In the genomic region with DNA sequence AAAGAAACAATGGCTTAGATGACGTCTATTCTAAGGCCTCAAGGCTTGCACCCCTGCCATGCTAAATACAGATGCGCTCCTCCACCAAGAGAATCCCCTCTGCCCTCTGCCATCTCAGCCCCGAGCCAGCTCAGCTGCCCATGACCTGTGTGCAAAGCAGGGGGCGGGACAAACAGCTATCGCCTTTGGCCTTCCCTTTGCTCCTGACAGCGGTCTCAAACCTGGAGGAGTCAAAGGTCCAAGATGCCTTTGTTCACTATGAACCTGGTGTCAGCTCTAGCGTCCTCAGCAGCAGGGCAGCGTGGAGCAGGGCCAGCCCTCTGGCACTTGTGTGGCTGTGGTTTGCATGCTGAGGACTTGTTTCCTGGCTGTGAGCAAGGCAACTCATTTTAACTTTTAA, we compare ENCODE assay signal across 1 cellular context.
A peak's percentile ranks its signal among the peaks of the same experiment; 100 is the strongest.
TF ChIP-seq lines count a peak whose summit lies in the region.

No MANE protein-coding gene starts in this region.

TF ChIP-seq in HepG2, 621 proteins besides CTCF, POLR2A, EP300 and RAD21 (continued from another document and continues in another):
- TF ChIP-seq SRY (CRISPR knock-in tag; IDR thresholded peaks at IDR 0.05) = no peak
- TF ChIP-seq GABPA (IDR thresholded peaks at IDR 0.05; ENCODE audit: low read depth, low read length) = no peak
- no peak for TF ChIP-seq GABPA (CRISPR knock-in tag; IDR thresholded peaks at IDR 0.05; ENCODE audit: low read depth)
- no peak for TF ChIP-seq ZNF768 (CRISPR knock-in tag; IDR thresholded peaks at IDR 0.05)
- TF ChIP-seq ZNF839 (CRISPR knock-in tag; IDR thresholded peaks at IDR 0.05; ENCODE audit: borderline replicate concordance) = no peak
- TF ChIP-seq IKZF4 (CRISPR knock-in tag; IDR thresholded peaks at IDR 0.05; ENCODE audit: borderline replicate concordance, low read depth, not compliant biosample characterization) = no peak
- no peak for TF ChIP-seq ZNF547 (CRISPR knock-in tag; IDR thresholded peaks at IDR 0.05)
- TF ChIP-seq MXD4 (CRISPR knock-in tag; IDR thresholded peaks at IDR 0.05) = no peak
- TF ChIP-seq ZNF329 (CRISPR knock-in tag; IDR thresholded peaks at IDR 0.05; ENCODE audit: low read depth) = no peak
- no peak for TF ChIP-seq SOX13 (IDR thresholded peaks at IDR 0.05)
- peak in 1 of 2 experiments; percentile 69; a peak in 2 of 4 replicates for TF ChIP-seq SOX13 (CRISPR knock-in tag; conservative IDR thresholded peaks at IDR 0.05 in 1 of 2, IDR thresholded peaks at IDR 0.05 in 1 of 2)
- TF ChIP-seq MTA1 (CRISPR knock-in tag; IDR thresholded peaks at IDR 0.05; ENCODE audit: borderline replicate concordance) = peak; percentile 71; the same call in 1 of the 2 replicates
- TF ChIP-seq ZNF510 (CRISPR knock-in tag; IDR thresholded peaks at IDR 0.05; ENCODE audit: low read depth) = no peak
- TF ChIP-seq DNMT1 (CRISPR knock-in tag; IDR thresholded peaks at IDR 0.05) = no peak
- TF ChIP-seq ZNF792 (CRISPR knock-in tag; IDR thresholded peaks at IDR 0.05) = no peak
- TF ChIP-seq, protein P1, sequence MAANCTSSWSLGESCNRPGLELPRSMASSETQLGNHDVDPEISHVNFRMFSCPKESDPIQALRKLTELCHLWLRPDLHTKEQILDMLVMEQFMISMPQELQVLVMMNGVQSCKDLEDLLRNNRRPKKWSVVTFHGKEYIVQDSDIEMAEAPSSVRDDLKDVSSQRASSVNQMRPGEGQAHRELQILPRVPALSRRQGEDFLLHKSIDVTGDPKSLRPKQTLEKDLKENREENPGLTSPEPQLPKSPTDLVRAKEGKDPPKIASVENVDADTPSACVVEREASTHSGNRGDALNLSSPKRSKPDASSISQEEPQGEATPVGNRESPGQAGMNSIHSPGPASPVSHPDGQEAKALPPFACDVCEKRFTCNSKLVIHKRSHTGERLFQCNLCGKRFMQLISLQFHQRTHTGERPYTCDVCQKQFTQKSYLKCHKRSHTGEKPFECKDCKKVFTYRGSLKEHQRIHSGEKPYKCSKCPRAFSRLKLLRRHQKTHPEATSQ (CRISPR knock-in tag; IDR thresholded peaks at IDR 0.05; ENCODE audit: borderline replicate concordance) = no peak
- TF ChIP-seq, protein P2, sequence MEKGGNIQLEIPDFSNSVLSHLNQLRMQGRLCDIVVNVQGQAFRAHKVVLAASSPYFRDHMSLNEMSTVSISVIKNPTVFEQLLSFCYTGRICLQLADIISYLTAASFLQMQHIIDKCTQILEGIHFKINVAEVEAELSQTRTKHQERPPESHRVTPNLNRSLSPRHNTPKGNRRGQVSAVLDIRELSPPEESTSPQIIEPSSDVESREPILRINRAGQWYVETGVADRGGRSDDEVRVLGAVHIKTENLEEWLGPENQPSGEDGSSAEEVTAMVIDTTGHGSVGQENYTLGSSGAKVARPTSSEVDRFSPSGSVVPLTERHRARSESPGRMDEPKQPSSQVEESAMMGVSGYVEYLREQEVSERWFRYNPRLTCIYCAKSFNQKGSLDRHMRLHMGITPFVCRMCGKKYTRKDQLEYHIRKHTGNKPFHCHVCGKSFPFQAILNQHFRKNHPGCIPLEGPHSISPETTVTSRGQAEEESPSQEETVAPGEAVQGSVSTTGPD (CRISPR knock-in tag; IDR thresholded peaks at IDR 0.05) = no peak
- peak; percentile 47 for TF ChIP-seq NR2F6 (IDR thresholded peaks at IDR 0.05)
- peak; percentile 18; the same call in 1 of the 2 replicates for TF ChIP-seq NR2F6 (CRISPR knock-in tag; IDR thresholded peaks at IDR 0.05)
- TF ChIP-seq MTF1 (CRISPR knock-in tag; IDR thresholded peaks at IDR 0.05) = no peak
- TF ChIP-seq REST (IDR thresholded peaks at IDR 0.05; ENCODE audit: borderline replicate concordance in 1 of 2, low read depth in 1 of 2, low read length in 2 of 2) = no peak
- no peak for TF ChIP-seq ZKSCAN5 (CRISPR knock-in tag; IDR thresholded peaks at IDR 0.05)
- TF ChIP-seq HNRNPL (IDR thresholded peaks at IDR 0.05; ENCODE audit: low read depth, low read length) = no peak
- TF ChIP-seq HNRNPUL1 (IDR thresholded peaks at IDR 0.05; ENCODE audit: low read depth, low read length) = no peak
- TF ChIP-seq ZNF460 (CRISPR knock-in tag; IDR thresholded peaks at IDR 0.05; ENCODE audit: borderline replicate concordance) = no peak
- TF ChIP-seq, protein P3, sequence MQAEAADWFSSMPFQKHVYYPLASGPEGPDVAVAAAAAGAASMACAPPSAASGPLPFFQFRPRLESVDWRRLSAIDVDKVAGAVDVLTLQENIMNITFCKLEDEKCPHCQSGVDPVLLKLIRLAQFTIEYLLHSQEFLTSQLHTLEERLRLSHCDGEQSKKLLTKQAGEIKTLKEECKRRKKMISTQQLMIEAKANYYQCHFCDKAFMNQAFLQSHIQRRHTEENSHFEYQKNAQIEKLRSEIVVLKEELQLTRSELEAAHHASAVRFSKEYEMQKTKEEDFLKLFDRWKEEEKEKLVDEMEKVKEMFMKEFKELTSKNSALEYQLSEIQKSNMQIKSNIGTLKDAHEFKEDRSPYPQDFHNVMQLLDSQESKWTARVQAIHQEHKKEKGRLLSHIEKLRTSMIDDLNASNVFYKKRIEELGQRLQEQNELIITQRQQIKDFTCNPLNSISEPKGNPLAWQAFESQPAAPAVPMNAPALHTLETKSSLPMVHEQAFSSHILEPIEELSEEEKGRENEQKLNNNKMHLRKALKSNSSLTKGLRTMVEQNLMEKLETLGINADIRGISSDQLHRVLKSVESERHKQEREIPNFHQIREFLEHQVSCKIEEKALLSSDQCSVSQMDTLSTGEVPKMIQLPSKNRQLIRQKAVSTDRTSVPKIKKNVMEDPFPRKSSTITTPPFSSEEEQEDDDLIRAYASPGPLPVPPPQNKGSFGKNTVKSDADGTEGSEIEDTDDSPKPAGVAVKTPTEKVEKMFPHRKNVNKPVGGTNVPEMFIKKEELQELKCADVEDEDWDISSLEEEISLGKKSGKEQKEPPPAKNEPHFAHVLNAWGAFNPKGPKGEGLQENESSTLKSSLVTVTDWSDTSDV (CRISPR knock-in tag; IDR thresholded peaks at IDR 0.05) = no peak
- TF ChIP-seq ZNF574 (CRISPR knock-in tag; IDR thresholded peaks at IDR 0.05) = 0 out of 2 replicates have a peak, but pooled peaks have one; percentile 35
- TF ChIP-seq GATAD2A (CRISPR knock-in tag; IDR thresholded peaks at IDR 0.05) = peak; percentile 35; the same call in 1 of the 2 replicates
- TF ChIP-seq, protein P4, sequence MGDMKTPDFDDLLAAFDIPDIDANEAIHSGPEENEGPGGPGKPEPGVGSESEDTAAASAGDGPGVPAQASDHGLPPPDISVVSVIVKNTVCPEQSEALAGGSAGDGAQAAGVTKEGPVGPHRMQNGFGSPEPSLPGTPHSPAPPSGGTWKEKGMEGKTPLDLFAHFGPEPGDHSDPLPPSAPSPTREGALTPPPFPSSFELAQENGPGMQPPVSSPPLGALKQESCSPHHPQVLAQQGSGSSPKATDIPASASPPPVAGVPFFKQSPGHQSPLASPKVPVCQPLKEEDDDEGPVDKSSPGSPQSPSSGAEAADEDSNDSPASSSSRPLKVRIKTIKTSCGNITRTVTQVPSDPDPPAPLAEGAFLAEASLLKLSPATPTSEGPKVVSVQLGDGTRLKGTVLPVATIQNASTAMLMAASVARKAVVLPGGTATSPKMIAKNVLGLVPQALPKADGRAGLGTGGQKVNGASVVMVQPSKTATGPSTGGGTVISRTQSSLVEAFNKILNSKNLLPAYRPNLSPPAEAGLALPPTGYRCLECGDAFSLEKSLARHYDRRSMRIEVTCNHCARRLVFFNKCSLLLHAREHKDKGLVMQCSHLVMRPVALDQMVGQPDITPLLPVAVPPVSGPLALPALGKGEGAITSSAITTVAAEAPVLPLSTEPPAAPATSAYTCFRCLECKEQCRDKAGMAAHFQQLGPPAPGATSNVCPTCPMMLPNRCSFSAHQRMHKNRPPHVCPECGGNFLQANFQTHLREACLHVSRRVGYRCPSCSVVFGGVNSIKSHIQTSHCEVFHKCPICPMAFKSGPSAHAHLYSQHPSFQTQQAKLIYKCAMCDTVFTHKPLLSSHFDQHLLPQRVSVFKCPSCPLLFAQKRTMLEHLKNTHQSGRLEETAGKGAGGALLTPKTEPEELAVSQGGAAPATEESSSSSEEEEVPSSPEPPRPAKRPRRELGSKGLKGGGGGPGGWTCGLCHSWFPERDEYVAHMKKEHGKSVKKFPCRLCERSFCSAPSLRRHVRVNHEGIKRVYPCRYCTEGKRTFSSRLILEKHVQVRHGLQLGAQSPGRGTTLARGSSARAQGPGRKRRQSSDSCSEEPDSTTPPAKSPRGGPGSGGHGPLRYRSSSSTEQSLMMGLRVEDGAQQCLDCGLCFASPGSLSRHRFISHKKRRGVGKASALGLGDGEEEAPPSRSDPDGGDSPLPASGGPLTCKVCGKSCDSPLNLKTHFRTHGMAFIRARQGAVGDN (CRISPR knock-in tag; IDR thresholded peaks at IDR 0.05) = peak; percentile 57
